Comparison of ENCODE assay signal across 1 cellular context in genomic region chr13:24221007-24221406, GRCh38.
TF ChIP-seq lines count a peak whose summit lies in the region.

No MANE protein-coding gene starts in this region.

TF ChIP-seq in GM23338, 12 proteins besides CTCF, POLR2A, EP300 and RAD21 (continued from another document):
- TF ChIP-seq, protein P1, sequence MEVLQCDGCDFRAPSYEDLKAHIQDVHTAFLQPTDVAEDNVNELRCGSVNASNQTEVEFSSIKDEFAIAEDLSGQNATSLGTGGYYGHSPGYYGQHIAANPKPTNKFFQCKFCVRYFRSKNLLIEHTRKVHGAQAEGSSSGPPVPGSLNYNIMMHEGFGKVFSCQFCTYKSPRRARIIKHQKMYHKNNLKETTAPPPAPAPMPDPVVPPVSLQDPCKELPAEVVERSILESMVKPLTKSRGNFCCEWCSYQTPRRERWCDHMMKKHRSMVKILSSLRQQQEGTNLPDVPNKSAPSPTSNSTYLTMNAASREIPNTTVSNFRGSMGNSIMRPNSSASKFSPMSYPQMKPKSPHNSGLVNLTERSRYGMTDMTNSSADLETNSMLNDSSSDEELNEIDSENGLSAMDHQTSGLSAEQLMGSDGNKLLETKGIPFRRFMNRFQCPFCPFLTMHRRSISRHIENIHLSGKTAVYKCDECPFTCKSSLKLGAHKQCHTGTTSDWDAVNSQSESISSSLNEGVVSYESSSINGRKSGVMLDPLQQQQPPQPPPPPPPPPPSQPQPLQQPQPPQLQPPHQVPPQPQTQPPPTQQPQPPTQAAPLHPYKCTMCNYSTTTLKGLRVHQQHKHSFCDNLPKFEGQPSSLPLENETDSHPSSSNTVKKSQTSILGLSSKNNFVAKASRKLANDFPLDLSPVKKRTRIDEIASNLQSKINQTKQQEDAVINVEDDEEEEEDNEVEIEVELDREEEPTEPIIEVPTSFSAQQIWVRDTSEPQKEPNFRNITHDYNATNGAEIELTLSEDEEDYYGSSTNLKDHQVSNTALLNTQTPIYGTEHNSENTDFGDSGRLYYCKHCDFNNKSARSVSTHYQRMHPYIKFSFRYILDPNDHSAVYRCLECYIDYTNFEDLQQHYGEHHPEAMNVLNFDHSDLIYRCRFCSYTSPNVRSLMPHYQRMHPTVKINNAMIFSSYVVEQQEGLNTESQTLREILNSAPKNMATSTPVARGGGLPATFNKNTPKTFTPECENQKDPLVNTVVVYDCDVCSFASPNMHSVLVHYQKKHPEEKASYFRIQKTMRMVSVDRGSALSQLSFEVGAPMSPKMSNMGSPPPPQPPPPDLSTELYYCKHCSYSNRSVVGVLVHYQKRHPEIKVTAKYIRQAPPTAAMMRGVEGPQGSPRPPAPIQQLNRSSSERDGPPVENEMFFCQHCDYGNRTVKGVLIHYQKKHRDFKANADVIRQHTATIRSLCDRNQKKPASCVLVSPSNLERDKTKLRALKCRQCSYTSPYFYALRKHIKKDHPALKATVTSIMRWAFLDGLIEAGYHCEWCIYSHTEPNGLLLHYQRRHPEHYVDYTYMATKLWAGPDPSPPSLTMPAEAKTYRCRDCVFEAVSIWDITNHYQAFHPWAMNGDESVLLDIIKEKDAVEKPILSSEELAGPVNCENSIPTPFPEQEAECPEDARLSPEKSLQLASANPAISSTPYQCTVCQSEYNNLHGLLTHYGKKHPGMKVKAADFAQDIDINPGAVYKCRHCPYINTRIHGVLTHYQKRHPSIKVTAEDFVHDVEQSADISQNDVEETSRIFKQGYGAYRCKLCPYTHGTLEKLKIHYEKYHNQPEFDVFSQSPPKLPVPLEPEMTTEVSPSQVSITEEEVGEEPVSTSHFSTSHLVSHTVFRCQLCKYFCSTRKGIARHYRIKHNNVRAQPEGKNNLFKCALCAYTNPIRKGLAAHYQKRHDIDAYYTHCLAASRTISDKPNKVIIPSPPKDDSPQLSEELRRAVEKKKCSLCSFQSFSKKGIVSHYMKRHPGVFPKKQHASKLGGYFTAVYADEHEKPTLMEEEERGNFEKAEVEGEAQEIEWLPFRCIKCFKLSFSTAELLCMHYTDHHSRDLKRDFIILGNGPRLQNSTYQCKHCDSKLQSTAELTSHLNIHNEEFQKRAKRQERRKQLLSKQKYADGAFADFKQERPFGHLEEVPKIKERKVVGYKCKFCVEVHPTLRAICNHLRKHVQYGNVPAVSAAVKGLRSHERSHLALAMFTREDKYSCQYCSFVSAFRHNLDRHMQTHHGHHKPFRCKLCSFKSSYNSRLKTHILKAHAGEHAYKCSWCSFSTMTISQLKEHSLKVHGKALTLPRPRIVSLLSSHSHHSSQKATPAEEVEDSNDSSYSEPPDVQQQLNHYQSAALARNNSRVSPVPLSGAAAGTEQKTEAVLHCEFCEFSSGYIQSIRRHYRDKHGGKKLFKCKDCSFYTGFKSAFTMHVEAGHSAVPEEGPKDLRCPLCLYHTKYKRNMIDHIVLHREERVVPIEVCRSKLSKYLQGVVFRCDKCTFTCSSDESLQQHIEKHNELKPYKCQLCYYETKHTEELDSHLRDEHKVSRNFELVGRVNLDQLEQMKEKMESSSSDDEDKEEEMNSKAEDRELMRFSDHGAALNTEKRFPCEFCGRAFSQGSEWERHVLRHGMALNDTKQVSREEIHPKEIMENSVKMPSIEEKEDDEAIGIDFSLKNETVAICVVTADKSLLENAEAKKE (CRISPR knock-in tag; IDR thresholded peaks at IDR 0.05): no peak
- TF ChIP-seq NANOG (IDR thresholded peaks at IDR 0.05; ENCODE audit: borderline replicate concordance) (no peak), EZH2phosphoT487 (IDR thresholded peaks at IDR 0.05; ENCODE audit: unreplicated experiment) (no peak), CREB1 (CRISPR knock-in tag; IDR thresholded peaks at IDR 0.05; ENCODE audit: low read depth) (no peak), JUNB (IDR thresholded peaks at IDR 0.05; ENCODE audit: unreplicated experiment) (no peak), POLR2AphosphoS5 (IDR thresholded peaks at IDR 0.05; ENCODE audit: low read depth) (no peak)
- TF ChIP-seq, protein P2, sequence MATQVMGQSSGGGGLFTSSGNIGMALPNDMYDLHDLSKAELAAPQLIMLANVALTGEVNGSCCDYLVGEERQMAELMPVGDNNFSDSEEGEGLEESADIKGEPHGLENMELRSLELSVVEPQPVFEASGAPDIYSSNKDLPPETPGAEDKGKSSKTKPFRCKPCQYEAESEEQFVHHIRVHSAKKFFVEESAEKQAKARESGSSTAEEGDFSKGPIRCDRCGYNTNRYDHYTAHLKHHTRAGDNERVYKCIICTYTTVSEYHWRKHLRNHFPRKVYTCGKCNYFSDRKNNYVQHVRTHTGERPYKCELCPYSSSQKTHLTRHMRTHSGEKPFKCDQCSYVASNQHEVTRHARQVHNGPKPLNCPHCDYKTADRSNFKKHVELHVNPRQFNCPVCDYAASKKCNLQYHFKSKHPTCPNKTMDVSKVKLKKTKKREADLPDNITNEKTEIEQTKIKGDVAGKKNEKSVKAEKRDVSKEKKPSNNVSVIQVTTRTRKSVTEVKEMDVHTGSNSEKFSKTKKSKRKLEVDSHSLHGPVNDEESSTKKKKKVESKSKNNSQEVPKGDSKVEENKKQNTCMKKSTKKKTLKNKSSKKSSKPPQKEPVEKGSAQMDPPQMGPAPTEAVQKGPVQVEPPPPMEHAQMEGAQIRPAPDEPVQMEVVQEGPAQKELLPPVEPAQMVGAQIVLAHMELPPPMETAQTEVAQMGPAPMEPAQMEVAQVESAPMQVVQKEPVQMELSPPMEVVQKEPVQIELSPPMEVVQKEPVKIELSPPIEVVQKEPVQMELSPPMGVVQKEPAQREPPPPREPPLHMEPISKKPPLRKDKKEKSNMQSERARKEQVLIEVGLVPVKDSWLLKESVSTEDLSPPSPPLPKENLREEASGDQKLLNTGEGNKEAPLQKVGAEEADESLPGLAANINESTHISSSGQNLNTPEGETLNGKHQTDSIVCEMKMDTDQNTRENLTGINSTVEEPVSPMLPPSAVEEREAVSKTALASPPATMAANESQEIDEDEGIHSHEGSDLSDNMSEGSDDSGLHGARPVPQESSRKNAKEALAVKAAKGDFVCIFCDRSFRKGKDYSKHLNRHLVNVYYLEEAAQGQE (IDR thresholded peaks at IDR 0.05; ENCODE audit: unreplicated experiment): no peak
- TF ChIP-seq, protein P3, sequence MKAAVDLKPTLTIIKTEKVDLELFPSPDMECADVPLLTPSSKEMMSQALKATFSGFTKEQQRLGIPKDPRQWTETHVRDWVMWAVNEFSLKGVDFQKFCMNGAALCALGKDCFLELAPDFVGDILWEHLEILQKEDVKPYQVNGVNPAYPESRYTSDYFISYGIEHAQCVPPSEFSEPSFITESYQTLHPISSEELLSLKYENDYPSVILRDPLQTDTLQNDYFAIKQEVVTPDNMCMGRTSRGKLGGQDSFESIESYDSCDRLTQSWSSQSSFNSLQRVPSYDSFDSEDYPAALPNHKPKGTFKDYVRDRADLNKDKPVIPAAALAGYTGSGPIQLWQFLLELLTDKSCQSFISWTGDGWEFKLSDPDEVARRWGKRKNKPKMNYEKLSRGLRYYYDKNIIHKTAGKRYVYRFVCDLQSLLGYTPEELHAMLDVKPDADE (IDR thresholded peaks at IDR 0.05): no peak
TF ChIP-seq in GM23338: peak in this region for 0.
